Comparison of ENCODE assay signal across 8 cellular contexts in genomic region chr11:29405305-29405704, GRCh38.
"Had no signal": no experiment of that assay in that cellular context is flagged by ENCODE, and none has a peak within 500 bp of the region (broad histone marks: within the 10 kb centered on the region; RNA-seq: fewer than 3 reads in every experiment).

No MANE protein-coding gene starts in this region.

- ATAC-seq: HCT116 had no signal

- H3K9ac ChIP-seq: GM23248 had no signal

- H2AFZ ChIP-seq: GM23248 had no signal

- H3K4me3 ChIP-seq: GM23248, HAP-1 had no signal

- H3K27ac ChIP-seq: GM23248, HL-60 had no signal

- H3K4me1 ChIP-seq: HAP-1 had no signal

- H3K9me3 ChIP-seq: HAP-1 had no signal

- H3K36me3 ChIP-seq: HAP-1 had no signal

- DNase-seq: GM23248, GOT3, H7, HFFc6, KG1 had no signal
